ENCODE assay signal across 8 cellular contexts in genomic region chr19:10601999-10602329, GRCh38. TPM values are rescaled to one million over a fixed set of nuclear protein-coding genes. Genes with fewer than 3 reads are reported as not detected.
A peak's percentile ranks its signal among the peaks of the same experiment; 100 is the strongest.
DNase-seq lines count a peak whose midpoint lies in the region; ATAC-seq, FAIRE-seq and TF ChIP-seq lines count a peak whose summit lies in the region.

No MANE protein-coding gene starts in this region.

- peak overlapping the region; percentile 68 for H3K27ac Mint-ChIP-seq in stimulated activated naive CD8-positive, alpha-beta T cell treated with anti-CD3 and anti-CD28 coated beads, Interleukin-15, Interleukin-2, amounts not matched to agents 100 ng/mL and 50 ng/mL, for 24 hours
- peak overlapping the region; percentile 61 for H3K27ac Mint-ChIP-seq in activated naive CD8-positive, alpha-beta T cell treated with anti-CD3 and anti-CD28 coated beads, Interleukin-2, amount 50 U/mL, for 24 hours
- H3K27ac Mint-ChIP-seq in natural killer cell, result peak overlapping the region; percentile 95 to 98

- peak overlapping the region; percentile 59 for H3K4me3 Mint-ChIP-seq in stimulated activated naive CD8-positive, alpha-beta T cell treated with anti-CD3 and anti-CD28 coated beads, Interleukin-15, Interleukin-2, amounts not matched to agents 100 ng/mL and 50 ng/mL, for 24 hours
- H3K4me3 Mint-ChIP-seq in activated naive CD8-positive, alpha-beta T cell treated with anti-CD3 and anti-CD28 coated beads, Interleukin-2, amount 50 U/mL, for 24 hours, result peak overlapping the region; percentile 66
- H3K4me3 Mint-ChIP-seq in natural killer cell, result peak overlapping the region; percentile 81

- no peaks in the 10 kb centered on the region for H3K27me3 Mint-ChIP-seq in stimulated activated naive CD8-positive, alpha-beta T cell treated with anti-CD3 and anti-CD28 coated beads, Interleukin-15, Interleukin-2, amounts not matched to agents 100 ng/mL and 50 ng/mL, for 24 hours
- H3K27me3 Mint-ChIP-seq in activated naive CD8-positive, alpha-beta T cell treated with anti-CD3 and anti-CD28 coated beads, Interleukin-2, amount 50 U/mL, for 24 hours, result peaks cover under 1% of the 10 kb centered on the region
- no peaks in the 10 kb centered on the region for H3K27me3 Mint-ChIP-seq in natural killer cell (ENCODE audit: low read depth in 2 of 2)

- no peak for DNase-seq in stimulated activated naive CD8-positive, alpha-beta T cell treated with anti-CD3 and anti-CD28 coated beads, Interleukin-15, Interleukin-2, amounts not matched to agents 100 U/mL and 50 U/mL, for 24 hours
- no peak for DNase-seq in activated naive CD8-positive, alpha-beta T cell treated with anti-CD3 and anti-CD28 coated beads, Interleukin-2, amount 50 U/mL, for 24 hours
- DNase-seq in natural killer cell, result no peak
- no peak for DNase-seq in urothelium cell line (ENCODE audit: low spot score)
- no peak for DNase-seq in GM13977 (ENCODE audit: low spot score)
- DNase-seq in GOT3 (lab: John Stamatoyannopoulos, UW), result no peak

- no peak for FAIRE-seq in urothelium cell line (lab: Jason Lieb, UNC)

- H3K4me1 Mint-ChIP-seq in stimulated activated naive CD8-positive, alpha-beta T cell treated with anti-CD3 and anti-CD28 coated beads, Interleukin-15, Interleukin-2, amounts not matched to agents 100 ng/mL and 50 ng/mL, for 24 hours (ENCODE audit: low read depth), result peaks cover 32% of the 10 kb centered on the region
- peaks cover 31% of the 10 kb centered on the region for H3K4me1 Mint-ChIP-seq in activated naive CD8-positive, alpha-beta T cell treated with anti-CD3 and anti-CD28 coated beads, Interleukin-2, amount 50 U/mL, for 24 hours
- peaks cover 24 to 25% of the 10 kb centered on the region in 2 donors for H3K4me1 Mint-ChIP-seq in natural killer cell

- in situ Hi-C loops in GM13977 (cut with MboI; ENCODE audit: low pct_unique_long_range_greater_than_20kb, low sequenced_read_pairs, unreplicated experiment), result no loop called here

- H3K9me3 Mint-ChIP-seq in stimulated activated naive CD8-positive, alpha-beta T cell treated with anti-CD3 and anti-CD28 coated beads, Interleukin-15, Interleukin-2, amounts not matched to agents 100 ng/mL and 50 ng/mL, for 24 hours, result no peaks in the 10 kb centered on the region
- no peaks in the 10 kb centered on the region for H3K9me3 Mint-ChIP-seq in activated naive CD8-positive, alpha-beta T cell treated with anti-CD3 and anti-CD28 coated beads, Interleukin-2, amount 50 U/mL, for 24 hours
- no peaks in the 10 kb centered on the region for H3K9me3 Mint-ChIP-seq in natural killer cell

- TF ChIP-seq CTCF in natural killer cell (IDR thresholded peaks at IDR 0.05), result no peak
- TF ChIP-seq CTCF in GM13977 (IDR thresholded peaks at IDR 0.05; ENCODE audit: extremely low read depth, insufficient read depth, missing control alignments), result no peak

- H3K36me3 Mint-ChIP-seq in stimulated activated naive CD8-positive, alpha-beta T cell treated with anti-CD3 and anti-CD28 coated beads, Interleukin-15, Interleukin-2, amounts not matched to agents 100 ng/mL and 50 ng/mL, for 24 hours (ENCODE audit: low read depth), result peaks cover 5% of the 10 kb centered on the region
- peaks cover 7% of the 10 kb centered on the region for H3K36me3 Mint-ChIP-seq in activated naive CD8-positive, alpha-beta T cell treated with anti-CD3 and anti-CD28 coated beads, Interleukin-2, amount 50 U/mL, for 24 hours (ENCODE audit: low read depth)
- no peaks in the 10 kb centered on the region for H3K36me3 Mint-ChIP-seq in natural killer cell

- intact Hi-C loops in natural killer cell (cut with micrococcal nuclease), result loop anchor here (2.0 kb wide), 2 partner anchors 35 to 51 kb away; partner anchors contain the start of gene KRI1

- no peak for ATAC-seq in stimulated activated naive CD8-positive, alpha-beta T cell treated with anti-CD3 and anti-CD28 coated beads, Interleukin-15, Interleukin-2, amounts not matched to agents 100 U/mL and 50 U/mL, for 24 hours
- no peak for ATAC-seq in activated naive CD8-positive, alpha-beta T cell treated with anti-CD3 and anti-CD28 coated beads, Interleukin-2, amount 50 U/mL, for 24 hours
- ATAC-seq in natural killer cell, result no peak
- no peak for ATAC-seq in GM18498 (IDR thresholded peaks at IDR 0.05; ENCODE audit: unreplicated experiment)

RNA-seq across cellular contexts. Expression of gene AP1M2, which starts 14.9 kb away (rescaled TPM):
- total RNA-seq in natural killer cell, result 1 to 10 TPM in 1 of 3 donors, not detected in 2; 1.3 TPM

RNA-seq across cellular contexts. Expression of gene SLC44A2, which starts 23.4 kb away (rescaled TPM):
- 100 to 1,000 TPM; 231 to 306 (median 279) TPM for total RNA-seq in natural killer cell

RNA-seq across cellular contexts. Expression of gene CDKN2D, which starts 33.2 kb away (rescaled TPM):
- total RNA-seq in natural killer cell, result 100 to 1,000 TPM in 2 of 3 donors, 10 to 100 TPM in 1; 82.7 to 102 (median 101) TPM

RNA-seq across cellular contexts. Expression of gene KRI1, which starts 36.2 kb away (rescaled TPM):
- 10 to 100 TPM; 36.6 to 53.0 (median 49.5) TPM for total RNA-seq in natural killer cell

RNA-seq across cellular contexts. Expression of gene ILF3, which starts 52.2 kb away (rescaled TPM):
- 100 to 1,000 TPM; 329 to 365 (median 332) TPM for total RNA-seq in natural killer cell
